Comparison of ENCODE assay signal across 4 cellular contexts in the genomic region with DNA sequence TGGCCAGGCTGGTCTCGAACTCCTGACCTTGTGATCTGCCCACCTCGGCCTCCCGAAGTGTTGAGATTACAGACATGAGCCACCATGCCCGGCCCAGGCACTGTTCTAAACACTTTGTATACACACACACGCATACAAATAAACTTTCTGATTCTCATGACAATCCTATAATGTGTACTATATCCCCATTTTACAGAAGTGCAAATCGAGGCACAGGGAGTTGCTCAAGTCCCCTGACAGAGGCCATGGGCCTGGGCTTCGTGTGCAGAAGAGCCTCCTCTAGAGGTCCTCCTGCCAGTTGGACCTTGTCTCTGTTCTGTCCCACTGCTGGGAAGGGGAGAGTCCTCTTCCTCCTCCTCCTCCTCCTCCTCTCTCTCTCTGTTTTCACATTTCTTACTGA.
A peak's percentile ranks its signal among the peaks of the same experiment; 100 is the strongest.
TF ChIP-seq lines count a peak whose summit lies in the region.

No MANE protein-coding gene starts in this region.

TF ChIP-seq in HepG2, 621 proteins besides CTCF, POLR2A, EP300 and RAD21:
- TF ChIP-seq ZNF629 (CRISPR knock-in tag; conservative IDR thresholded peaks at IDR 0.05) (peak; percentile 84), ZNF263 (CRISPR knock-in tag; IDR thresholded peaks at IDR 0.05) (peak; percentile 70), ZNF550 (CRISPR knock-in tag; IDR thresholded peaks at IDR 0.05; ENCODE audit: borderline replicate concordance) (no peak), ZMYM3 (CRISPR knock-in tag; IDR thresholded peaks at IDR 0.05) (peak; percentile 31; the same call in 1 of the 2 replicates), SP140L (CRISPR knock-in tag; IDR thresholded peaks at IDR 0.05; ENCODE audit: borderline replicate concordance) (no peak)
- TF ChIP-seq, protein P1, sequence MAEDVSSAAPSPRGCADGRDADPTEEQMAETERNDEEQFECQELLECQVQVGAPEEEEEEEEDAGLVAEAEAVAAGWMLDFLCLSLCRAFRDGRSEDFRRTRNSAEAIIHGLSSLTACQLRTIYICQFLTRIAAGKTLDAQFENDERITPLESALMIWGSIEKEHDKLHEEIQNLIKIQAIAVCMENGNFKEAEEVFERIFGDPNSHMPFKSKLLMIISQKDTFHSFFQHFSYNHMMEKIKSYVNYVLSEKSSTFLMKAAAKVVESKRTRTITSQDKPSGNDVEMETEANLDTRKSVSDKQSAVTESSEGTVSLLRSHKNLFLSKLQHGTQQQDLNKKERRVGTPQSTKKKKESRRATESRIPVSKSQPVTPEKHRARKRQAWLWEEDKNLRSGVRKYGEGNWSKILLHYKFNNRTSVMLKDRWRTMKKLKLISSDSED (CRISPR knock-in tag; IDR thresholded peaks at IDR 0.05), result no peak

TF ChIP-seq in WTC11, 78 proteins besides CTCF, POLR2A, EP300 and RAD21:
- TF ChIP-seq GTF2I (CRISPR knock-in tag; conservative IDR thresholded peaks at IDR 0.05), result 0 out of 2 replicates have a peak, but pooled peaks have one; percentile 34
- no peak for TF ChIP-seq MYBL2 (CRISPR knock-in tag; IDR thresholded peaks at IDR 0.05)
- no peak for TF ChIP-seq GABPB1 (CRISPR knock-in tag; IDR thresholded peaks at IDR 0.05)
- TF ChIP-seq, protein P2, sequence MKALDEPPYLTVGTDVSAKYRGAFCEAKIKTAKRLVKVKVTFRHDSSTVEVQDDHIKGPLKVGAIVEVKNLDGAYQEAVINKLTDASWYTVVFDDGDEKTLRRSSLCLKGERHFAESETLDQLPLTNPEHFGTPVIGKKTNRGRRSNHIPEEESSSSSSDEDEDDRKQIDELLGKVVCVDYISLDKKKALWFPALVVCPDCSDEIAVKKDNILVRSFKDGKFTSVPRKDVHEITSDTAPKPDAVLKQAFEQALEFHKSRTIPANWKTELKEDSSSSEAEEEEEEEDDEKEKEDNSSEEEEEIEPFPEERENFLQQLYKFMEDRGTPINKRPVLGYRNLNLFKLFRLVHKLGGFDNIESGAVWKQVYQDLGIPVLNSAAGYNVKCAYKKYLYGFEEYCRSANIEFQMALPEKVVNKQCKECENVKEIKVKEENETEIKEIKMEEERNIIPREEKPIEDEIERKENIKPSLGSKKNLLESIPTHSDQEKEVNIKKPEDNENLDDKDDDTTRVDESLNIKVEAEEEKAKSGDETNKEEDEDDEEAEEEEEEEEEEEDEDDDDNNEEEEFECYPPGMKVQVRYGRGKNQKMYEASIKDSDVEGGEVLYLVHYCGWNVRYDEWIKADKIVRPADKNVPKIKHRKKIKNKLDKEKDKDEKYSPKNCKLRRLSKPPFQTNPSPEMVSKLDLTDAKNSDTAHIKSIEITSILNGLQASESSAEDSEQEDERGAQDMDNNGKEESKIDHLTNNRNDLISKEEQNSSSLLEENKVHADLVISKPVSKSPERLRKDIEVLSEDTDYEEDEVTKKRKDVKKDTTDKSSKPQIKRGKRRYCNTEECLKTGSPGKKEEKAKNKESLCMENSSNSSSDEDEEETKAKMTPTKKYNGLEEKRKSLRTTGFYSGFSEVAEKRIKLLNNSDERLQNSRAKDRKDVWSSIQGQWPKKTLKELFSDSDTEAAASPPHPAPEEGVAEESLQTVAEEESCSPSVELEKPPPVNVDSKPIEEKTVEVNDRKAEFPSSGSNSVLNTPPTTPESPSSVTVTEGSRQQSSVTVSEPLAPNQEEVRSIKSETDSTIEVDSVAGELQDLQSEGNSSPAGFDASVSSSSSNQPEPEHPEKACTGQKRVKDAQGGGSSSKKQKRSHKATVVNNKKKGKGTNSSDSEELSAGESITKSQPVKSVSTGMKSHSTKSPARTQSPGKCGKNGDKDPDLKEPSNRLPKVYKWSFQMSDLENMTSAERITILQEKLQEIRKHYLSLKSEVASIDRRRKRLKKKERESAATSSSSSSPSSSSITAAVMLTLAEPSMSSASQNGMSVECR (CRISPR knock-in tag; IDR thresholded peaks at IDR 0.05; ENCODE audit: borderline replicate concordance), result no peak

TF ChIP-seq in K562, 482 proteins besides CTCF, POLR2A, EP300 and RAD21:
- TF ChIP-seq ZNF764 (CRISPR knock-in tag; IDR thresholded peaks at IDR 0.05; ENCODE audit: low read depth) (no peak), BCOR (IDR thresholded peaks at IDR 0.05) (peak; percentile 56; the same call in 1 of the 2 replicates), ZNF124 (CRISPR knock-in tag; IDR thresholded peaks at IDR 0.05) (no peak), RBM25 (IDR thresholded peaks at IDR 0.05; ENCODE audit: low read depth, low read length, severe bottlenecking) (peak; percentile 52), NBN (IDR thresholded peaks at IDR 0.05; ENCODE audit: low read depth) (no peak), KDM1A (IDR thresholded peaks at IDR 0.05) (0 out of 4 replicates have a peak, but pooled peaks of 1 of the 2 experiments have one; percentile 25), ZBTB17 (CRISPR knock-in tag; IDR thresholded peaks at IDR 0.05) (no peak), HCFC1 (IDR thresholded peaks at IDR 0.05; ENCODE audit: low read depth, low read length) (no peak), SIX5 (IDR thresholded peaks at IDR 0.05; ENCODE audit: borderline replicate concordance in 1 of 2, insufficient read depth in 1 of 2, low read depth in 1 of 2, low read length in 2 of 2) (no peak), MYNN (IDR thresholded peaks at IDR 0.05) (no peak), MYNN (CRISPR knock-in tag; IDR thresholded peaks at IDR 0.05) (no peak), ZNF785 (CRISPR knock-in tag; IDR thresholded peaks at IDR 0.05) (no peak), CEBPB (tag; IDR thresholded peaks at IDR 0.05) (no peak), BRD4 (IDR thresholded peaks at IDR 0.05) (no peak), ZNF197 (CRISPR knock-in tag; IDR thresholded peaks at IDR 0.05; ENCODE audit: low read depth) (no peak), ZC3H11A (IDR thresholded peaks at IDR 0.05; ENCODE audit: low read depth, low read length) (no peak)
- TF ChIP-seq, protein P3, sequence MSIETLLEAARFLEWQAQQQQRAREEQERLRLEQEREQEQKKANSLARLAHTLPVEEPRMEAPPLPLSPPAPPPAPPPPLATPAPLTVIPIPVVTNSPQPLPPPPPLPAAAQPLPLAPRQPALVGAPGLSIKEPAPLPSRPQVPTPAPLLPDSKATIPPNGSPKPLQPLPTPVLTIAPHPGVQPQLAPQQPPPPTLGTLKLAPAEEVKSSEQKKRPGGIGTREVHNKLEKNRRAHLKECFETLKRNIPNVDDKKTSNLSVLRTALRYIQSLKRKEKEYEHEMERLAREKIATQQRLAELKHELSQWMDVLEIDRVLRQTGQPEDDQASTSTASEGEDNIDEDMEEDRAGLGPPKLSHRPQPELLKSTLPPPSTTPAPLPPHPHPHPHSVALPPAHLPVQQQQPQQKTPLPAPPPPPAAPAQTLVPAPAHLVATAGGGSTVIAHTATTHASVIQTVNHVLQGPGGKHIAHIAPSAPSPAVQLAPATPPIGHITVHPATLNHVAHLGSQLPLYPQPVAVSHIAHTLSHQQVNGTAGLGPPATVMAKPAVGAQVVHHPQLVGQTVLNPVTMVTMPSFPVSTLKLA (conservative IDR thresholded peaks at IDR 0.05), result no peak
- TF ChIP-seq, protein P4, sequence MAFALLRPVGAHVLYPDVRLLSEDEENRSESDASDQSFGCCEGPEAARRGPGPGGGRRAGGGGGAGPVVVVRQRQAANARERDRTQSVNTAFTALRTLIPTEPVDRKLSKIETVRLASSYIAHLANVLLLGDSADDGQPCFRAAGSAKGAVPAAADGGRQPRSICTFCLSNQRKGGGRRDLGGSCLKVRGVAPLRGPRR (CRISPR knock-in tag; IDR thresholded peaks at IDR 0.05), result no peak
- TF ChIP-seq, protein P5, sequence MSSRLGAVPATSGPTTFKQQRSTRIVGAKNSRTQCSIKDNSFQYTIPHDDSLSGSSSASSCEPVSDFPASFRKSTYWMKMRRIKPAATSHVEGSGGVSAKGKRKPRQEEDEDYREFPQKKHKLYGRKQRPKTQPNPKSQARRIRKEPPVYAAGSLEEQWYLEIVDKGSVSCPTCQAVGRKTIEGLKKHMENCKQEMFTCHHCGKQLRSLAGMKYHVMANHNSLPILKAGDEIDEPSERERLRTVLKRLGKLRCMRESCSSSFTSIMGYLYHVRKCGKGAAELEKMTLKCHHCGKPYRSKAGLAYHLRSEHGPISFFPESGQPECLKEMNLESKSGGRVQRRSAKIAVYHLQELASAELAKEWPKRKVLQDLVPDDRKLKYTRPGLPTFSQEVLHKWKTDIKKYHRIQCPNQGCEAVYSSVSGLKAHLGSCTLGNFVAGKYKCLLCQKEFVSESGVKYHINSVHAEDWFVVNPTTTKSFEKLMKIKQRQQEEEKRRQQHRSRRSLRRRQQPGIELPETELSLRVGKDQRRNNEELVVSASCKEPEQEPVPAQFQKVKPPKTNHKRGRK (tag; IDR thresholded peaks at IDR 0.05), result no peak

TF ChIP-seq in H1, 55 proteins besides CTCF, POLR2A, EP300 and RAD21:
- no peak for TF ChIP-seq GTF2F1 (IDR thresholded peaks at IDR 0.05; ENCODE audit: borderline replicate concordance, low read depth, low read length)
- no peak for TF ChIP-seq TEAD4 (IDR thresholded peaks at IDR 0.05; ENCODE audit: low read depth, low read length)
- TF ChIP-seq KDM1A (IDR thresholded peaks at IDR 0.05; ENCODE audit: borderline replicate concordance, low read length), result peak; percentile 79; the same call in 1 of the 2 replicates
- no peak for TF ChIP-seq JUN (IDR thresholded peaks at IDR 0.05; ENCODE audit: low read depth, low read length)
